ENCODE assay signal across 9 cellular contexts in genomic region chr7:47227762-47228177, GRCh38.
A peak's percentile ranks its signal among the peaks of the same experiment; 100 is the strongest.
DNase-seq lines count a peak whose midpoint lies in the region; ATAC-seq and TF ChIP-seq lines count a peak whose summit lies in the region.
"Had no signal": no experiment of that assay in that cellular context is flagged by ENCODE, and none has a peak within 500 bp of the region (broad histone marks: within the 10 kb centered on the region; RNA-seq: fewer than 3 reads in every experiment).

No MANE protein-coding gene starts in this region.

- no peak overlapping the region for H2AFZ ChIP-seq in smooth muscle cell (ENCODE audit: low read depth)

- no peaks in the 10 kb centered on the region for H4K20me1 ChIP-seq in smooth muscle cell (ENCODE audit: low read depth)

- TF ChIP-seq CTCF in right atrium auricular region (IDR thresholded peaks at IDR 0.05) (no peak), adrenal gland (IDR thresholded peaks at IDR 0.05) (no peak), smooth muscle cell (IDR thresholded peaks at IDR 0.05; ENCODE audit: borderline replicate concordance, insufficient read depth, poor library complexity, severe bottlenecking) (no peak)

- DNase-seq in Right ventricle myocardium inferior (ENCODE audit: missing footprints) (no peak), right atrium auricular region (ENCODE audit: low spot score) (no peak), adrenal gland (peak in 6 of 7 donors; percentile 29 to 61 (median 44)), smooth muscle cell (lab: John Stamatoyannopoulos, UW; ENCODE audit: unreplicated experiment) (no peak), sciatic nerve (ENCODE audit: low spot score) (no peak), NCI-H82 treated with DMSO at 0.1 percent for 48 hours (lab: John Stamatoyannopoulos, UW; ENCODE audit: unreplicated experiment) (no peak)
- DNase-seq: CD4-positive, CD25-positive, alpha-beta regulatory T cell had no signal

- H3K4me2 ChIP-seq in smooth muscle cell = peak overlapping the region; percentile 49

- peak; percentile 59 for ATAC-seq in Right ventricle myocardium inferior
- peak; percentile 46 for ATAC-seq in HG03103 (IDR thresholded peaks at IDR 0.05; ENCODE audit: low read depth, unreplicated experiment)
- ATAC-seq in sciatic nerve = no peak
- no peak for ATAC-seq in HG03280 (IDR thresholded peaks at IDR 0.05; ENCODE audit: unreplicated experiment)

- no peak for TF ChIP-seq POLR2A in adrenal gland (IDR thresholded peaks at IDR 0.05)

- H3K27ac ChIP-seq in right atrium auricular region (no peak overlapping the region), adrenal gland (no peak overlapping the region), smooth muscle cell (ENCODE audit: low read depth) (peak overlapping the region; percentile 39)

- no peaks in the 10 kb centered on the region for H3K9me3 ChIP-seq in right atrium auricular region
- no peaks in the 10 kb centered on the region for H3K9me3 ChIP-seq in adrenal gland (replicated peaks in 1 of 3)
- H3K9me3 ChIP-seq in smooth muscle cell (replicated peaks; ENCODE audit: low read depth) = no peaks in the 10 kb centered on the region

- H3K9ac ChIP-seq in smooth muscle cell (ENCODE audit: low read depth) = no peak overlapping the region

- H3K4me3 ChIP-seq in right atrium auricular region = no peak overlapping the region
- no peak overlapping the region for H3K4me3 ChIP-seq in adrenal gland
- no peak overlapping the region for H3K4me3 ChIP-seq in smooth muscle cell

- intact Hi-C loops in Right ventricle myocardium inferior (cut with DNase I) (no loop called here), adrenal gland (cut with DNase I) (no loop called here), sciatic nerve (cut with DNase I) (no loop called here)

- no peaks in the 10 kb centered on the region for H3F3A ChIP-seq in smooth muscle cell (ENCODE audit: low read depth)

- H3K27me3 ChIP-seq in right atrium auricular region (no peaks in the 10 kb centered on the region), adrenal gland (no peaks in the 10 kb centered on the region), smooth muscle cell (ENCODE audit: low read depth) (no peaks in the 10 kb centered on the region)

- H3K36me3 ChIP-seq in right atrium auricular region (no peaks in the 10 kb centered on the region), adrenal gland (replicated peaks in 1 of 2) (no peaks in the 10 kb centered on the region), smooth muscle cell (ENCODE audit: low read depth) (no peaks in the 10 kb centered on the region)

- 9 to 33% (median 18%) methylated on average over 4 to 6 of the region's 6 CpGs for WGBS in adrenal gland, 4 donors
- WGBS in smooth muscle cell (ENCODE audit: low lambda C conversion rate) = 6% methylated on average over 6 of the region's 6 CpGs

- no peaks in the 10 kb centered on the region for H3K4me1 ChIP-seq in right atrium auricular region
- no peaks in the 10 kb centered on the region for H3K4me1 ChIP-seq in adrenal gland (replicated peaks in 1 of 2)
- no peaks in the 10 kb centered on the region for H3K4me1 ChIP-seq in smooth muscle cell (ENCODE audit: low read depth)

- no peaks in the 10 kb centered on the region for H3K79me2 ChIP-seq in smooth muscle cell (ENCODE audit: low read depth)

Comparison
In these comparisons a context has a peak if more than half of its experiments do, and no peak if none do; other contexts are left out.
1. ATAC-seq: peak in Right ventricle myocardium inferior (single experiment) and HG03103 (single experiment); none in sciatic nerve (single experiment) and HG03280 (single experiment).
2. DNase-seq: peak in adrenal gland (6 of 7); none in Right ventricle myocardium inferior (single experiment), right atrium auricular region (single experiment), smooth muscle cell (single experiment), sciatic nerve (single experiment) and NCI-H82 treated with DMSO at 0.1 percent for 48 hours (single experiment).